Comparison of ENCODE assay signal across 1 cellular context in genomic region chr22:37849089-37849751, GRCh38.
TF ChIP-seq lines count a peak whose summit lies in the region.

TSS of gene EIF3L (plus strand) at chr22:37849419. CDS start at chr22:37849450, 31 bp downstream.

TF ChIP-seq in GM12878, 131 proteins besides CTCF, POLR2A, EP300 and RAD21 (continued from another document):
- no peak for TF ChIP-seq RELA (IDR thresholded peaks at IDR 0.05; ENCODE audit: borderline replicate concordance, partially characterized antibody)
- TF ChIP-seq GATAD2B (conservative IDR thresholded peaks at IDR 0.05; ENCODE audit: low read depth): peak; percentile 78
- TF ChIP-seq RUNX3 (IDR thresholded peaks at IDR 0.05; ENCODE audit: low read length): no peak; the same call in none of the 2 replicates
- TF ChIP-seq JUNB (IDR thresholded peaks at IDR 0.05): no peak
- TF ChIP-seq MLLT1 (IDR thresholded peaks at IDR 0.05): no peak
- TF ChIP-seq NFYA (IDR thresholded peaks at IDR 0.05; ENCODE audit: borderline replicate concordance, low read depth, low read length): no peak
